18 cellular contexts compared by ENCODE assay signal in the genomic region with DNA sequence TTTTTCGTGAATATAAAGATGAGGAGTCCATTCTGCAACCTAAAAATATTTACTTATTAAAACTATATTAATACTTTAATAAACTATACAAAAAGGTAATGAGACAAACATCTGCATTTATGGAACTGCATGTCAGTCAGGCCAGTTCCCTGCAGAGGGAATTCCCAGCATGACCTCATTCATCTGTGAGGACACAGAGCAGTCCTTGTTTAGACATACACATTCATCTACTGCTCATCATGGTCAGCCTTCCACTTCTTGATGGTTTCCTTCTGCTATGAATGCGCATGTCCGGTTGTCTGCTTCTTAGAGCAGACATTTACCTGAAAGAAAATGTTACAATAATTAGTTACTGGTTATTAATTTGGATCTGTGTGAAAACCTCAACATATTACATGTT. TPM values are rescaled to one million over a fixed set of nuclear protein-coding genes. Genes with fewer than 3 reads are reported as not detected.
DNase-seq lines count a peak whose midpoint lies in the region; ATAC-seq lines count a peak whose summit lies in the region.
"Had no signal": no experiment of that assay in that cellular context is flagged by ENCODE, and none has a peak within 500 bp of the region (broad histone marks: within the 10 kb centered on the region; RNA-seq: fewer than 3 reads in every experiment).

No MANE protein-coding gene starts in this region.

- DNase-seq in ELR (ENCODE audit: low read depth) (peak; percentile 39), dermis blood vessel endothelial cell (peak; percentile 8), pons (ENCODE audit: low spot score) (peak; percentile 77), D341Med (ENCODE audit: low spot score) (no peak)
- DNase-seq in activated CD4-positive, alpha-beta T cell treated with anti-CD3 and anti-CD28 coated beads, Interleukin-2, amount 50 U/mL, for 4 hours = no peak
- DNase-seq: activated CD4-positive, alpha-beta T cell treated with anti-CD3 and anti-CD28 coated beads for 48 hours; activated naive CD4-positive, alpha-beta T cell treated with anti-CD3 and anti-CD28 coated beads for 36 hours; kidney; NCI-H187 treated with DMSO at 0.1 percent for 48 hours; NCI-H748 treated with DMSO at 0.1 percent for 48 hours; RPMI8226 had no signal

- peak; percentile 37 for ATAC-seq in HG03039 (IDR thresholded peaks at IDR 0.05; ENCODE audit: unreplicated experiment)
- no peak for ATAC-seq in HG03521 (IDR thresholded peaks at IDR 0.05; ENCODE audit: unreplicated experiment)
- ATAC-seq: HepG2, sciatic nerve had no signal

RNA-seq across cellular contexts. Expression of a gene that starts 3.3 kb away (rescaled TPM):
- total RNA-seq in dermis blood vessel endothelial cell = 38.9 and 47.1 TPM in 2 replicates

RNA-seq across cellular contexts. Expression of a gene that starts 6.4 kb away (rescaled TPM):
- total RNA-seq in dermis blood vessel endothelial cell = 10.1 and 25.0 TPM in 2 replicates

RNA-seq across cellular contexts. Expression of a gene that starts 38.9 kb away (rescaled TPM):
- 0.19 TPM in 1 of 2 replicates, not detected in the other for total RNA-seq in dermis blood vessel endothelial cell
- total RNA-seq: glomerular endothelial cell, LHCN-M2, lung microvascular endothelial cell had no signal

RNA-seq across cellular contexts. Expression of a gene that starts 39.0 kb away (rescaled TPM):
- 0.23 and 1.0 TPM in 2 replicates for total RNA-seq in dermis blood vessel endothelial cell

Comparison
In these comparisons a context has a peak if more than half of its experiments do, and no peak if none do; other contexts are left out.
1. DNase-seq: peak in ELR (single experiment), dermis blood vessel endothelial cell (single experiment) and pons (single experiment); none in D341Med (single experiment) and activated CD4-positive, alpha-beta T cell treated with anti-CD3 and anti-CD28 coated beads, Interleukin-2, amount 50 U/mL, for 4 hours (0 of 2).